ENCODE assay signal across 35 cellular contexts in the genomic region with DNA sequence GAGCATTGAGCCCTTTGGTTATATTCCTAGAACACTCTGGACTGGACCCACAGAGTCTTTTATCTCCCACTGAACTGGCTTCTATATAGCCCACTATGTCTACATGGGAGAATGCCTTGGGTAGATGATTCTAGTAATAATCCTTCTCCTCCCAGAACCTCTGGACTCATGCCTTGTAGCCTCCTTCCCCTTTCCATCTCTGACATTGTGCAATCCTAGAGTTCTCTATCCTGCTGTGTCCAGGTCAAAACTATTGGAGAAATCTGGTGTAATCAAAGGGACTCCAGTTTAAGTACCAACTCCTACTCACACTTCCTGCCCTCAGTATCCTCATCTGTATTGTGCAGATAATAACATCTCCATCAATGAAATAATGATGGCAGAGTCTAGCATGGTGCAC. TPM values are rescaled to one million over a fixed set of nuclear protein-coding genes. Genes with fewer than 3 reads are reported as not detected.
"Had no signal": no experiment of that assay in that cellular context is flagged by ENCODE, and none has a peak within 500 bp of the region (broad histone marks: within the 10 kb centered on the region; RNA-seq: fewer than 3 reads in every experiment).

No MANE protein-coding gene starts in this region.

- H3K27ac Mint-ChIP-seq: activated CD4-positive, alpha-beta T cell treated with anti-CD3 and anti-CD28 coated beads, Interleukin-2, amount 10 ng/mL, durations not matched to agents 24 days and 14 days; activated CD8-positive, alpha-beta T cell treated with anti-CD3 and anti-CD28 coated beads for 36 hours; activated naive CD4-positive, alpha-beta T cell treated with anti-CD3 and anti-CD28 coated beads, Interleukin-2, amount 50 U/mL, for 24 hours; activated naive CD8-positive, alpha-beta T cell treated with anti-CD3 and anti-CD28 coated beads, Interleukin-2, amount 10 ng/mL, durations not matched to agents 7 days and 5 days; activated T-cell treated with anti-CD3 and anti-CD28 coated beads, Interleukin-2, amount 50 U/mL, for 72 hours; activated T-helper 17 cell treated with anti-CD3 and anti-CD28 coated beads, Interleukin-2, amount 50 U/mL, for 72 hours had no signal

- H3K9ac ChIP-seq: KMS-11 had no signal

- H3K9me3 Mint-ChIP-seq: activated CD4-positive, alpha-beta T cell treated with anti-CD3 and anti-CD28 coated beads, Interleukin-2, amount 10 ng/mL, durations not matched to agents 24 days and 14 days; activated CD8-positive, alpha-beta T cell treated with anti-CD3 and anti-CD28 coated beads for 36 hours; activated naive CD8-positive, alpha-beta T cell treated with anti-CD3 and anti-CD28 coated beads, Interleukin-2, amount 10 ng/mL, durations not matched to agents 7 days and 5 days; activated T-cell treated with anti-CD3 and anti-CD28 coated beads, Interleukin-2, amount 50 U/mL, for 72 hours; activated T-helper 17 cell treated with anti-CD3 and anti-CD28 coated beads, Interleukin-2, amount 50 U/mL, for 72 hours; central memory CD8-positive, alpha-beta T cell had no signal

- DNase-seq: activated CD4-positive, alpha-beta T cell treated with anti-CD3 and anti-CD28 coated beads, Interleukin-2, amount 10 ng/mL, durations not matched to agents 24 days and 14 days; activated CD4-positive, alpha-beta T cell treated with anti-CD3 and anti-CD28 coated beads, Interleukin-2, amount 50 U/mL, for 4 hours; activated CD8-positive, alpha-beta T cell treated with anti-CD3 and anti-CD28 coated beads for 36 hours; activated effector memory CD4-positive, alpha-beta T cell treated with anti-CD3 and anti-CD28 coated beads, Interleukin-2, amount 50 U/mL, for 16 hours; activated naive CD4-positive, alpha-beta T cell; activated naive CD8-positive, alpha-beta T cell treated with anti-CD3 and anti-CD28 coated beads, Interleukin-2, amount 10 ng/mL, durations not matched to agents 7 days and 5 days; activated T-cell treated with anti-CD3 and anti-CD28 coated beads, Interleukin-2, amount 50 U/mL, for 1 hour; activated T-cell treated with anti-CD3 and anti-CD28 coated beads, Interleukin-2, amount 50 U/mL, for 72 hours; amygdala; MM.1S; NCI-H1092; NCI-H146; NCI-H187; NCI-H2029 treated with DMSO at 0.1 percent for 48 hours; NCI-H2107; NCI-H2171; NCI-H510A; NCI-H526; NCI-H748 treated with DMSO at 0.1 percent for 48 hours; NK-92 treated with Interleukin-12 subunit alpha and Interleukin-12 subunit beta, amount 100 ng/mL, for 24 hours; Right ventricle myocardium superior; SW 1271; T-helper 1 cell; T-helper 2 cell; T-helper 9 cell had no signal

- H3K4me1 Mint-ChIP-seq: activated CD4-positive, alpha-beta T cell treated with anti-CD3 and anti-CD28 coated beads, Interleukin-2, amount 10 ng/mL, durations not matched to agents 24 days and 14 days; activated naive CD4-positive, alpha-beta T cell treated with anti-CD3 and anti-CD28 coated beads, Interleukin-2, amount 50 U/mL, for 24 hours; activated naive CD8-positive, alpha-beta T cell treated with anti-CD3 and anti-CD28 coated beads, Interleukin-2, amount 10 ng/mL, durations not matched to agents 7 days and 5 days; activated T-helper 17 cell treated with anti-CD3 and anti-CD28 coated beads, Interleukin-2, amount 50 U/mL, for 72 hours; central memory CD8-positive, alpha-beta T cell had no signal

- H3K27ac ChIP-seq: ascending aorta, cardiac muscle cell, KMS-11 had no signal

- H3K4me3 Mint-ChIP-seq: activated CD4-positive, alpha-beta T cell treated with anti-CD3 and anti-CD28 coated beads, Interleukin-2, amount 10 ng/mL, durations not matched to agents 24 days and 14 days; activated CD8-positive, alpha-beta T cell treated with anti-CD3 and anti-CD28 coated beads for 36 hours; activated naive CD4-positive, alpha-beta T cell treated with anti-CD3 and anti-CD28 coated beads, Interleukin-2, amount 50 U/mL, for 24 hours; activated naive CD8-positive, alpha-beta T cell treated with anti-CD3 and anti-CD28 coated beads, Interleukin-2, amount 10 ng/mL, durations not matched to agents 7 days and 5 days; activated T-cell treated with anti-CD3 and anti-CD28 coated beads, Interleukin-2, amount 50 U/mL, for 72 hours; activated T-helper 17 cell treated with anti-CD3 and anti-CD28 coated beads, Interleukin-2, amount 50 U/mL, for 72 hours; central memory CD8-positive, alpha-beta T cell had no signal

- H3K4me2 ChIP-seq: KMS-11 had no signal

- H3K36me3 Mint-ChIP-seq: activated naive CD4-positive, alpha-beta T cell treated with anti-CD3 and anti-CD28 coated beads, Interleukin-2, amount 50 U/mL, for 24 hours; activated naive CD8-positive, alpha-beta T cell treated with anti-CD3 and anti-CD28 coated beads, Interleukin-2, amount 10 ng/mL, durations not matched to agents 7 days and 5 days had no signal

- H3K36me3 ChIP-seq: ascending aorta, cardiac muscle cell had no signal

- H3K4me1 ChIP-seq: ascending aorta had no signal

- H3K9me3 ChIP-seq: ascending aorta had no signal

- H3K4me3 ChIP-seq: ascending aorta, cardiac muscle cell had no signal

- ATAC-seq: activated CD8-positive, alpha-beta T cell treated with anti-CD3 and anti-CD28 coated beads for 36 hours; activated T-cell treated with anti-CD3 and anti-CD28 coated beads, Interleukin-2, amount 50 U/mL, for 72 hours; activated T-helper 17 cell treated with anti-CD3 and anti-CD28 coated beads, Interleukin-2, amount 50 U/mL, for 72 hours had no signal

- H3K27me3 ChIP-seq: ascending aorta, cardiac muscle cell had no signal

- FAIRE-seq: TTC549 had no signal

RNA-seq across cellular contexts. Expression of gene RCVRN, which starts 9.1 kb away (rescaled TPM):
- total RNA-seq: activated CD4-positive, alpha-beta T cell treated with anti-CD3 and anti-CD28 coated beads, Interleukin-2, amount 10 ng/mL, durations not matched to agents 24 days and 14 days; activated CD8-positive, alpha-beta memory T cell treated with anti-CD3 and anti-CD28 coated beads for 36 hours; activated CD8-positive, alpha-beta T cell treated with anti-CD3 and anti-CD28 coated beads for 36 hours; activated naive CD8-positive, alpha-beta T cell treated with anti-CD3 and anti-CD28 coated beads, Interleukin-2, amount 10 ng/mL, durations not matched to agents 7 days and 5 days; activated T-cell treated with anti-CD3 and anti-CD28 coated beads, Interleukin-2, amount 50 U/mL, for 72 hours; activated T-helper 17 cell treated with anti-CD3 and anti-CD28 coated beads, Interleukin-2, amount 50 U/mL, for 72 hours; ascending aorta; LHCN-M2; OCI-LY7; Right ventricle myocardium superior had no signal
- polyA plus RNA-seq: cardiac muscle cell had no signal
